9 cellular contexts compared by ENCODE assay signal in the genomic region with DNA sequence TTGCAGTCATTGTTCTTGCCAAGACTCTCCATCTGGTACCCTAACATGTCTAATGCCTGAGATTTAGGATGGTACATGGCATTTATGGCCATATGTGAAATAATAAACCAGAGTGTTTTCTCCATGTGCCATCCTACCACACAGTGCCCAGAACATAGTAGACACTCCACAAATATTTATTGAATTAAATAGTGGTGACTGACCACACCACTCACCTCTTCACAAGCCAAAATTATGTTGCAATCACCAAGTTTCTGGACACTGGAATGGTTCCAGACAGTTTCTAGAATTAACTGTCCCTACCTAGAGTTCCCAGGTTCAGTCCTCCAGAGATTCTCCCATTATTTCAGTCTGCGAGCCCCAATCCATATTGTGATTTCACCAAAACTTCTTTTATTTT.
"Had no signal": no experiment of that assay in that cellular context is flagged by ENCODE, and none has a peak within 500 bp of the region (broad histone marks: within the 10 kb centered on the region; RNA-seq: fewer than 3 reads in every experiment).

No MANE protein-coding gene starts in this region.

- H2AFZ ChIP-seq: GM23248 had no signal

- DNase-seq: GM23248, GOT3, H7, HFFc6, IMR-90 had no signal

- H3K4me3 ChIP-seq: GM23248, HAP-1, K562 had no signal

- H3K9me3 ChIP-seq: HAP-1 had no signal

- H3K4me1 ChIP-seq: HAP-1 had no signal

- H3K27ac ChIP-seq: GM23248, HL-60 had no signal

- ATAC-seq: HCT116, K562 had no signal

- FAIRE-seq: K562 had no signal

- H3K9ac ChIP-seq: GM23248 had no signal

- H3K36me3 ChIP-seq: HAP-1 had no signal

- H3K4me3 Mint-ChIP-seq: HFFc6 had no signal

- H3K27ac Mint-ChIP-seq: HFFc6 had no signal
